24 cellular contexts compared by ENCODE assay signal in genomic region chr6:105270511-105270910, GRCh38.
A peak's percentile ranks its signal among the peaks of the same experiment; 100 is the strongest.
DNase-seq lines count a peak whose midpoint lies in the region; ATAC-seq and TF ChIP-seq lines count a peak whose summit lies in the region.
"Had no signal": no experiment of that assay in that cellular context is flagged by ENCODE, and none has a peak within 500 bp of the region (broad histone marks: within the 10 kb centered on the region; RNA-seq: fewer than 3 reads in every experiment).

No MANE protein-coding gene starts in this region.

- DNase-seq in D341Med (ENCODE audit: low spot score) (peak; percentile 57), IMR-90 (peak; percentile 34), amniotic epithelial cell (ENCODE audit: low read depth) (peak; percentile 74), myocyte (ENCODE audit: low read depth) (peak; percentile 46), stomach (no peak), cardiac septum (ENCODE audit: low spot score) (no peak), Kasumi-1 (lab: John Stamatoyannopoulos, UW) (no peak)
- DNase-seq in stimulated activated CD4-positive, alpha-beta T cell treated with anti-CD3 and anti-CD28 coated beads, Interleukin-2, amount 100 ng/mL, for 48 hours: no peak
- DNase-seq: activated CD4-positive, alpha-beta T cell treated with anti-CD3 and anti-CD28 coated beads for 48 hours; activated naive CD4-positive, alpha-beta T cell treated with Interleukin-2 at 50 U/mL for 16 hours; activated T-cell treated with anti-CD3 and anti-CD28 coated beads, Interleukin-2, amount 50 U/mL, for 4 hours; amniotic stem cell; Calu3; caudate nucleus; KBM-7; NCI-H1436; small intestine; stimulated activated CD4-positive, alpha-beta T cell treated with anti-CD3 and anti-CD28 coated beads, Interleukin-1b, Interleukin-23, amount 100 ng/mL, for 48 hours; substantia nigra; T-helper 2 cell had no signal

- no peaks in the 10 kb centered on the region for H3K9me1 ChIP-seq in IMR-90 (ENCODE audit: insufficient read depth, low read length)

- TF ChIP-seq RAD21 in IMR-90 (IDR thresholded peaks at IDR 0.05; ENCODE audit: low read length): no peak

- no peak for TF ChIP-seq EP300 in stomach (IDR thresholded peaks at IDR 0.05)

- no peak overlapping the region for H3K4me2 ChIP-seq in IMR-90 (ENCODE audit: low read depth, low read length)
- H3K4me2 ChIP-seq: BLaER1 had no signal

- TF ChIP-seq POLR2A in IMR-90 (IDR thresholded peaks at IDR 0.05; ENCODE audit: low read depth, low read length) (no peak), stomach (IDR thresholded peaks at IDR 0.05) (no peak)

- H2AK5ac ChIP-seq in IMR-90 (ENCODE audit: low read depth, low read length): no peak overlapping the region

- H3K27ac ChIP-seq in IMR-90 (ENCODE audit: insufficient read depth, low read length) (no peak overlapping the region), stomach (no peak overlapping the region)
- H3K27ac ChIP-seq: BLaER1, SJCRH30, upper lobe of left lung had no signal

- H4K5ac ChIP-seq in IMR-90 (ENCODE audit: low read depth, low read length): no peak overlapping the region

- H3K4me1 ChIP-seq in IMR-90 (ENCODE audit: control insufficient read depth, insufficient read depth, low read length): peaks cover 4% of the 10 kb centered on the region; the same call in 1 of the 2 replicates
- H3K4me1 ChIP-seq in stomach: peaks cover 0 to 16% (median 9%) of the 10 kb centered on the region in 4 donors
- H3K4me1 ChIP-seq: BLaER1 had no signal

- ATAC-seq in IMR-90 (ENCODE audit: low read depth): no peak
- ATAC-seq: activated T-cell treated with anti-CD3 and anti-CD28 coated beads, Interleukin-2, amount 50 U/mL, for 4 hours; Panc1 had no signal

- dilution Hi-C loops in IMR-90 (cut with HindIII; ENCODE audit: low sequenced_read_pairs, unreplicated experiment): no loop called here

- POLR2A ChIA-PET in IMR-90 (lab: Charles Lee; ENCODE audit: unreplicated experiment): no interaction called here

- H2BK5ac ChIP-seq in IMR-90 (ENCODE audit: low read depth, low read length, poor library complexity, severe bottlenecking): no peak overlapping the region

- intact Hi-C loops in IMR-90 (cut with micrococcal nuclease) (no loop called here), stomach (cut with DNase I; ENCODE audit: low total_unique reads) (no loop called here), cardiac septum (cut with DNase I) (no loop called here)

- no peak overlapping the region for H4K8ac ChIP-seq in IMR-90 (ENCODE audit: low read depth in 2 of 2, low read length in 2 of 2)

- no peak overlapping the region for H3K23ac ChIP-seq in IMR-90 (ENCODE audit: low read depth, low read length)

- H3K9ac ChIP-seq in IMR-90 (ENCODE audit: low read depth, low read length): no peak overlapping the region
- H3K9ac ChIP-seq: BLaER1 had no signal

- CTCF ChIA-PET in IMR-90 (lab: Yijun Ruan, JAX): no interaction called here

- no peak overlapping the region for H3K4ac ChIP-seq in IMR-90 (ENCODE audit: low read depth, low read length)

- H3K18ac ChIP-seq in IMR-90 (ENCODE audit: low read depth, low read length): no peak overlapping the region

- no peaks in the 10 kb centered on the region for H3K79me1 ChIP-seq in IMR-90 (ENCODE audit: low read depth in 1 of 2, low read length in 2 of 2)

- H3K27me3 ChIP-seq in IMR-90 (ENCODE audit: control insufficient read depth, insufficient read depth, low read length) (no peaks in the 10 kb centered on the region), stomach (no peaks in the 10 kb centered on the region)
- H3K27me3 ChIP-seq: BLaER1, SJCRH30, upper lobe of left lung had no signal

- H3K4me3 ChIP-seq in IMR-90 (ENCODE audit: insufficient read depth, low read depth, low read length) (no peak overlapping the region), stomach (no peak overlapping the region)
- H3K4me3 ChIP-seq: BLaER1, SJCRH30, upper lobe of left lung had no signal

- no peak overlapping the region for H3K56ac ChIP-seq in IMR-90 (ENCODE audit: extremely low read depth, insufficient read depth, low read length)

- H3K9me3 ChIP-seq in IMR-90 (ENCODE audit: control insufficient read depth, insufficient read depth, low read length): no peaks in the 10 kb centered on the region
- H3K9me3 ChIP-seq in stomach: no peaks in the 10 kb centered on the region
- H3K9me3 ChIP-seq: BLaER1, SJCRH30, upper lobe of left lung had no signal

- in situ Hi-C loops in IMR-90 (cut with MboI; ENCODE audit: low sequenced_read_pairs): no loop called here

- no peak overlapping the region for H2AK9ac ChIP-seq in IMR-90 (replicated peaks; ENCODE audit: low read depth, low read length, poor library complexity)

- no peak overlapping the region for H2BK120ac ChIP-seq in IMR-90 (ENCODE audit: low read depth, low read length)

- TF ChIP-seq CTCF in IMR-90 (conservative IDR thresholded peaks at IDR 0.05; ENCODE audit: low read depth, low read length): no peak
- no peak for TF ChIP-seq CTCF in stomach (IDR thresholded peaks at IDR 0.05)

- no peaks in the 10 kb centered on the region for H4K20me1 ChIP-seq in IMR-90 (ENCODE audit: insufficient read depth, low read length)
- H4K20me1 ChIP-seq: BLaER1 had no signal

- H2BK15ac ChIP-seq in IMR-90 (ENCODE audit: low read depth, low read length): no peak overlapping the region

- no peak overlapping the region for H4K91ac ChIP-seq in IMR-90 (ENCODE audit: insufficient read depth, low read depth, low read length)

- 0 out of 2 replicates have a peak, but pooled peaks cover 2% of the 10 kb centered on the region for H3K36me3 ChIP-seq in IMR-90 (ENCODE audit: control insufficient read depth, insufficient read depth, low read length)
- peaks cover 0 to 9% (median 6%) of the 10 kb centered on the region in 4 donors for H3K36me3 ChIP-seq in stomach

- H2BK20ac ChIP-seq in IMR-90 (ENCODE audit: low read depth, low read length): no peak overlapping the region

- H2AFZ ChIP-seq in IMR-90 (replicated peaks; ENCODE audit: low read length, poor library complexity): no peak overlapping the region

- H3K14ac ChIP-seq in IMR-90 (replicated peaks; ENCODE audit: low read depth, low read length): no peak overlapping the region

- no TSS peak for BruUV-seq in IMR-90 (replicated peaks; lab: Mats Ljungman, UMichigan)

TF ChIP-seq in IMR-90, 13 proteins besides CTCF, POLR2A, EP300 and RAD21:
- TF ChIP-seq RCOR1 (IDR thresholded peaks at IDR 0.05; ENCODE audit: insufficient replicate concordance, low read length) (no peak), MAZ (IDR thresholded peaks at IDR 0.05; ENCODE audit: borderline replicate concordance, low read depth, low read length) (no peak), USF2 (IDR thresholded peaks at IDR 0.05; ENCODE audit: low read depth, low read length) (no peak), NFE2L2 (IDR thresholded peaks at IDR 0.05; ENCODE audit: low read depth, low read length) (no peak), FOS (IDR thresholded peaks at IDR 0.05; ENCODE audit: low read depth, low read length) (no peak), CHD1 (IDR thresholded peaks at IDR 0.05; ENCODE audit: low read depth, low read length) (no peak), BHLHE40 (IDR thresholded peaks at IDR 0.05; ENCODE audit: low read depth, low read length) (no peak), SMC3 (IDR thresholded peaks at IDR 0.05; ENCODE audit: low read depth, low read length) (no peak), MXI1 (IDR thresholded peaks at IDR 0.05; ENCODE audit: borderline replicate concordance, low read depth, low read length) (no peak), CEBPB (IDR thresholded peaks at IDR 0.05; ENCODE audit: low read depth, low read length) (no peak), RFX5 (IDR thresholded peaks at IDR 0.05; ENCODE audit: low read depth, low read length) (no peak)
- TF ChIP-seq, protein P1, sequence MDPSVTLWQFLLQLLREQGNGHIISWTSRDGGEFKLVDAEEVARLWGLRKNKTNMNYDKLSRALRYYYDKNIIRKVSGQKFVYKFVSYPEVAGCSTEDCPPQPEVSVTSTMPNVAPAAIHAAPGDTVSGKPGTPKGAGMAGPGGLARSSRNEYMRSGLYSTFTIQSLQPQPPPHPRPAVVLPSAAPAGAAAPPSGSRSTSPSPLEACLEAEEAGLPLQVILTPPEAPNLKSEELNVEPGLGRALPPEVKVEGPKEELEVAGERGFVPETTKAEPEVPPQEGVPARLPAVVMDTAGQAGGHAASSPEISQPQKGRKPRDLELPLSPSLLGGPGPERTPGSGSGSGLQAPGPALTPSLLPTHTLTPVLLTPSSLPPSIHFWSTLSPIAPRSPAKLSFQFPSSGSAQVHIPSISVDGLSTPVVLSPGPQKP (IDR thresholded peaks at IDR 0.05; ENCODE audit: borderline replicate concordance, low read depth, low read length): no peak

Comparison
In these comparisons a context has a peak if more than half of its experiments do, and no peak if none do; other contexts are left out.
1. DNase-seq: peak in D341Med (single experiment), IMR-90 (single experiment), amniotic epithelial cell (single experiment) and myocyte (single experiment); none in stomach (single experiment), cardiac septum (single experiment), stimulated activated CD4-positive, alpha-beta T cell treated with anti-CD3 and anti-CD28 coated beads, Interleukin-2, amount 100 ng/mL, for 48 hours (0 of 2) and Kasumi-1 (0 of 2).